Comparison of ENCODE assay signal across 1 cellular context in genomic region chr3:100966049-100966471, GRCh38.
TF ChIP-seq lines count a peak whose summit lies in the region.

No MANE protein-coding gene starts in this region.

TF ChIP-seq in SK-N-SH treated with all-trans-retinoic acid at 6 μM for 48 hours, 23 proteins besides CTCF, POLR2A, EP300 and RAD21 (continued from another document):
- TF ChIP-seq TSHZ2 (CRISPR knock-in tag; IDR thresholded peaks at IDR 0.05), result peak; percentile 86
- peak; percentile 95 for TF ChIP-seq TCF4 (CRISPR knock-in tag; IDR thresholded peaks at IDR 0.05; ENCODE audit: borderline replicate concordance)
